Comparison of ENCODE assay signal across 9 cellular contexts in the genomic region with DNA sequence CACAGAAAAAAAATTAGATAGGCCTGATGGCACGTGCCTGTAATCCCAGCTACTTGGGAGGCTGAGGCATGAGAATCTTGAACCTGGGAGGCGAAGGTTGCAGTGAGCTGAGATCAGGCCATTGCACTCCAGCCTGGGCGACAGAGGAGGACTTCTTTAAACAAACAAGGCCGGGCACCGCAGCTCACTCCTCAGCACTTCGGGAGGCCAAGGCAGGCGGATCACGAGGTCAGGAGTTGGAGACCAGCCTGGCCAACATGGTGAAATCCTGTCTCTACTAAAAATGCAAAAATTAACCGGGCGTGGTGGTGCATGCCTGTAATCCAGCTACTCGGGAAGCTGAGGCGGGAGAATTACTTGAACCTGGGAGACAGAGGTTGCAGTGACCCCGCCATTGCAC. TPM values are rescaled to one million over a fixed set of nuclear protein-coding genes. Genes with fewer than 3 reads are reported as not detected.
DNase-seq lines count a peak whose midpoint lies in the region; ATAC-seq, FAIRE-seq and TF ChIP-seq lines count a peak whose summit lies in the region.
"Not testable (repeated sequence)": the region's sequence is repeated elsewhere in the genome, so short reads cannot be mapped to it uniquely, and the experiment has no call there.
"Had no signal": no experiment of that assay in that cellular context is flagged by ENCODE, and none has a peak within 500 bp of the region (broad histone marks: within the 10 kb centered on the region; RNA-seq: fewer than 3 reads in every experiment).

No MANE protein-coding gene starts in this region.

- not testable (repeated sequence) for H3K36me3 ChIP-seq in HepG2 (replicated peaks in 1 of 2; ENCODE audit: control insufficient read depth in 1 of 2, insufficient read depth in 2 of 2, low read length in 2 of 2); naive thymus-derived CD4-positive, alpha-beta T cell (ENCODE audit: control insufficient read depth in 2 of 3, insufficient read depth in 3 of 3, low read length in 3 of 3); neural progenitor cell; upper lobe of left lung

- peak overlapping the region; percentile 25 for H3K4me3 Mint-ChIP-seq in Calu3 (ENCODE audit: low read depth, unreplicated experiment)
- not testable (repeated sequence) for H3K4me3 Mint-ChIP-seq in activated T-cell treated with anti-CD3 and anti-CD28 coated beads, Interleukin-2, amount 50 U/mL, for 24 hours; neural progenitor cell
- H3K4me3 Mint-ChIP-seq in naive thymus-derived CD4-positive, alpha-beta T cell: peak overlapping the region in 1 of 10 donors; percentile 25

- H3K4me1 ChIP-seq in HepG2 (ENCODE audit: insufficient read depth, low read length) (peaks cover 57% of the 10 kb centered on the region), upper lobe of left lung (peaks cover 20 to 42% (median 32%) of the 10 kb centered on the region in 4 donors)
- H3K4me1 ChIP-seq in naive thymus-derived CD4-positive, alpha-beta T cell (ENCODE audit: control insufficient read depth in 2 of 2, insufficient read depth in 2 of 2, low read length in 2 of 2); neural progenitor cell: not testable (repeated sequence)

- peak overlapping the region in 1 of 3 experiments; percentile 23; a peak in 1 of 6 replicates for H3K4me3 ChIP-seq in HepG2 (replicated peaks in 1 of 3; ENCODE audit: insufficient read depth in 1 of 3, low read depth in 2 of 3, low read length in 3 of 3)
- H3K4me3 ChIP-seq in naive thymus-derived CD4-positive, alpha-beta T cell (ENCODE audit: low read length); neural progenitor cell; upper lobe of left lung: not testable (repeated sequence)

- H3K27ac ChIP-seq in HepG2 (ENCODE audit: extremely low read length, insufficient read depth, low read length); naive thymus-derived CD4-positive, alpha-beta T cell (ENCODE audit: low read depth, low read length); neural progenitor cell: not testable (repeated sequence)
- peak overlapping the region; percentile 53 to 86 (median 70) for H3K27ac ChIP-seq in upper lobe of left lung

- not testable (repeated sequence) for TF ChIP-seq EP300 in HepG2 (IDR thresholded peaks at IDR 0.05; ENCODE audit: low read depth in 2 of 2, low read length in 2 of 2); HepG2 (CRISPR knock-in tag; IDR thresholded peaks at IDR 0.05; ENCODE audit: borderline replicate concordance); upper lobe of left lung (IDR thresholded peaks at IDR 0.05)

- peaks cover 54% of the 10 kb centered on the region for H3K36me3 Mint-ChIP-seq in Calu3 (ENCODE audit: insufficient read depth, unreplicated experiment)
- H3K36me3 Mint-ChIP-seq in activated T-cell treated with anti-CD3 and anti-CD28 coated beads, Interleukin-2, amount 50 U/mL, for 24 hours (ENCODE audit: low read depth); naive thymus-derived CD4-positive, alpha-beta T cell; neural progenitor cell: not testable (repeated sequence)

- H3K4me2 ChIP-seq in HepG2 (ENCODE audit: low read depth, low read length): peak overlapping the region; percentile 64
- not testable (repeated sequence) for H3K4me2 ChIP-seq in neural progenitor cell

- H4K20me1 ChIP-seq in HepG2 (ENCODE audit: insufficient read depth, low read length); neural progenitor cell (ENCODE audit: low read depth): not testable (repeated sequence)

- not testable (repeated sequence) for TF ChIP-seq POLR2A in HepG2 (IDR thresholded peaks at IDR 0.05; ENCODE audit: insufficient read depth in 1 of 2, low read depth in 2 of 2, low read length in 2 of 2); upper lobe of left lung (IDR thresholded peaks at IDR 0.05)

- POLR2A ChIA-PET in HepG2 (lab: Yijun Ruan, JAX): interaction anchor here (6.6 kb wide), 1 partner anchor 17 kb away, joined by 78 read pairs; no protein-coding TSS in a partner anchor
- POLR2A ChIA-PET in naive thymus-derived CD4-positive, alpha-beta T cell (lab: Charles Lee): not testable (repeated sequence)

- peaks cover 42% of the 10 kb centered on the region for H3K27me3 Mint-ChIP-seq in Calu3 (ENCODE audit: unreplicated experiment)
- not testable (repeated sequence) for H3K27me3 Mint-ChIP-seq in activated T-cell treated with anti-CD3 and anti-CD28 coated beads, Interleukin-2, amount 50 U/mL, for 24 hours; naive thymus-derived CD4-positive, alpha-beta T cell; neural progenitor cell (ENCODE audit: insufficient read depth, low read depth)

- H3K4me1 Mint-ChIP-seq in Calu3 (ENCODE audit: low read depth, unreplicated experiment): not testable (repeated sequence)
- H3K4me1 Mint-ChIP-seq in activated T-cell treated with anti-CD3 and anti-CD28 coated beads, Interleukin-2, amount 50 U/mL, for 24 hours (ENCODE audit: low read depth): peaks cover 27% of the 10 kb centered on the region
- peaks cover 0 to 39% (median 18%) of the 10 kb centered on the region in 7 donors for H3K4me1 Mint-ChIP-seq in naive thymus-derived CD4-positive, alpha-beta T cell
- peaks cover 13% of the 10 kb centered on the region for H3K4me1 Mint-ChIP-seq in neural progenitor cell

- not testable (repeated sequence) for H3K9me3 ChIP-seq in HepG2 (ENCODE audit: low read length); naive thymus-derived CD4-positive, alpha-beta T cell (ENCODE audit: control insufficient read depth in 2 of 3, low read length in 3 of 3); neural progenitor cell (ENCODE audit: low read depth); upper lobe of left lung

- not testable (repeated sequence) for H3K79me2 ChIP-seq in HepG2 (ENCODE audit: insufficient read depth, low read length); neural progenitor cell (ENCODE audit: low read depth)

- not testable (repeated sequence) for H3K27ac Mint-ChIP-seq in Calu3 (ENCODE audit: unreplicated experiment)
- H3K27ac Mint-ChIP-seq in activated T-cell treated with anti-CD3 and anti-CD28 coated beads, Interleukin-2, amount 50 U/mL, for 24 hours: peak overlapping the region; percentile 30
- peak overlapping the region in 5 of 9 donors; percentile 77 to 94 (median 83) for H3K27ac Mint-ChIP-seq in naive thymus-derived CD4-positive, alpha-beta T cell
- peak overlapping the region; percentile 76 for H3K27ac Mint-ChIP-seq in neural progenitor cell

- H2AFZ ChIP-seq in HepG2 (ENCODE audit: low read length); neural progenitor cell (replicated peaks): not testable (repeated sequence)

- not testable (repeated sequence) for ATAC-seq in HepG2; naive thymus-derived CD4-positive, alpha-beta T cell; upper lobe of left lung (ENCODE audit: low FRiP score in 2 of 2)

- H3K9me3 Mint-ChIP-seq in Calu3 (ENCODE audit: low read depth, unreplicated experiment); activated T-cell treated with anti-CD3 and anti-CD28 coated beads, Interleukin-2, amount 50 U/mL, for 24 hours; naive thymus-derived CD4-positive, alpha-beta T cell; neural progenitor cell: not testable (repeated sequence)

- peaks cover 31% of the 10 kb centered on the region for H3F3A ChIP-seq in neural progenitor cell (ENCODE audit: low read depth)

- not testable (repeated sequence) for H3K9ac ChIP-seq in HepG2 (ENCODE audit: insufficient read depth, low read depth, low read length); neural progenitor cell

- not testable (repeated sequence) for BruUV-seq in Calu3 (replicated peaks; lab: Mats Ljungman, UMichigan); HepG2 (replicated peaks; lab: Mats Ljungman, UMichigan)

- 42% methylated on average over 13 of the region's 13 CpGs for WGBS in HepG2 (ENCODE audit: low lambda C conversion rate)
- WGBS in upper lobe of left lung, 2 donors: 62 to 75% methylated on average over 6 to 13 of the region's 13 CpGs

- not testable (repeated sequence) for H3K27me3 ChIP-seq in HepG2 (ENCODE audit: control insufficient read depth in 1 of 2, insufficient read depth in 2 of 2, low read length in 2 of 2); naive thymus-derived CD4-positive, alpha-beta T cell (ENCODE audit: control insufficient read depth in 2 of 2, insufficient read depth in 2 of 2, low read length in 2 of 2); upper lobe of left lung
- H3K27me3 ChIP-seq in neural progenitor cell: peaks cover 39% of the 10 kb centered on the region

- in situ Hi-C loops in HepG2 (cut with HindIII; ENCODE audit: extremely low pct_ligation_motif_present, low pct_unique_long_range_greater_than_20kb): not testable (repeated sequence)

- CTCF ChIA-PET in Calu3 (lab: Charles Lee); HepG2 (lab: Yijun Ruan, JAX; ENCODE audit: low intra/inter-chr PET ratio, low total read pairs); naive thymus-derived CD4-positive, alpha-beta T cell (lab: Charles Lee): not testable (repeated sequence)

- not testable (repeated sequence) for TF ChIP-seq CTCF in Calu3 (IDR thresholded peaks at IDR 0.05; ENCODE audit: unreplicated experiment); HepG2 (CRISPR knock-in tag; IDR thresholded peaks at IDR 0.05); neural progenitor cell (IDR thresholded peaks at IDR 0.05); upper lobe of left lung (IDR thresholded peaks at IDR 0.05)

- TF ChIP-seq RAD21 in HepG2 (CRISPR knock-in tag; IDR thresholded peaks at IDR 0.05): not testable (repeated sequence)

- DNase-seq in Calu3; activated T-cell treated with anti-CD3 and anti-CD28 coated beads, Interleukin-2, amount 50 U/mL, for 24 hours; HepG2 (ENCODE audit: low spot score); naive thymus-derived CD4-positive, alpha-beta T cell; neural progenitor cell (ENCODE audit: low spot score): not testable (repeated sequence)
- DNase-seq in upper lobe of left lung: peak in 1 of 2 donors; percentile 46

- FAIRE-seq in HepG2 (lab: Jason Lieb, UNC): not testable (repeated sequence)

- intact Hi-C loops in Calu3 (cut with micrococcal nuclease; ENCODE audit: unreplicated experiment): not testable (repeated sequence)
- intact Hi-C loops in HepG2 (cut with micrococcal nuclease; ENCODE audit: unreplicated experiment): loop anchor here (5.0 kb wide), 1 partner anchor 263 kb away; a partner anchor contains a TSS
- intact Hi-C loops in naive thymus-derived CD4-positive, alpha-beta T cell (cut with micrococcal nuclease): loop anchor here (5.0 to 10.0 kb wide), 4 partner anchors 248 to 789 kb away; a partner anchor contains a TSS

RNA-seq across cellular contexts. Expression of a gene that starts 26.8 kb away (rescaled TPM):
- total RNA-seq in Calu3 (2022) (15.3 and 16.6 TPM in 2 replicates), HepG2 (2016; rRNA removed; fragmentation: Illumina TruSeq; extraction: Trizol) (7.2 and 9.3 TPM in 2 replicates), neural progenitor cell (ENCODE audit: low replicate concordance) (21.5 and 26.1 TPM in 2 replicates), upper lobe of left lung (10 to 100 TPM; 12.3 to 50.1 (median 17.7) TPM)
- 1.7 and 2.6 TPM in 2 replicates for total RNA-seq in HepG2 (2016; cell fraction: cytosol; rRNA removed; fragmentation: Illumina TruSeq; extraction: Trizol; ENCODE audit: low read depth)
- 6.1 and 8.3 TPM in 2 replicates for total RNA-seq in HepG2 (2016; cell fraction: insoluble cytoplasmic fraction; rRNA removed; fragmentation: Illumina TruSeq; extraction: Trizol)
- total RNA-seq in HepG2 (2016; cell fraction: membrane; rRNA removed; fragmentation: Illumina TruSeq; extraction: Trizol): 2.7 and 3.9 TPM in 2 replicates
- 8.7 and 10.5 TPM in 2 replicates for total RNA-seq in HepG2 (2016; cell fraction: nucleus; rRNA removed; fragmentation: Illumina TruSeq; extraction: Trizol)
- 3.8 and 6.1 TPM in 2 replicates for polyA plus RNA-seq in HepG2 (2011; rRNA removed)
- 1.8 and 2.1 TPM in 2 replicates for polyA plus RNA-seq in HepG2 (2011; cell fraction: cytosol; rRNA removed)
- 6.6 and 11.3 TPM in 2 replicates for polyA plus RNA-seq in HepG2 (2011; cell fraction: nucleus; rRNA removed)
- 2.4 and 3.0 TPM in 2 replicates for polyA plus RNA-seq in HepG2 (2012)
- polyA plus RNA-seq in HepG2 (2016; cell fraction: cytosol; fragmentation: Illumina TruSeq; extraction: Trizol; ENCODE audit: low read depth): 0.79 and 0.83 TPM in 2 replicates
- 4.6 and 6.1 TPM in 2 replicates for polyA plus RNA-seq in HepG2 (2016; cell fraction: insoluble cytoplasmic fraction; fragmentation: Illumina TruSeq; extraction: Trizol; ENCODE audit: low read depth)
- 0.61 and 1.7 TPM in 2 replicates for polyA plus RNA-seq in HepG2 (2016; cell fraction: membrane; fragmentation: Illumina TruSeq; extraction: Trizol; ENCODE audit: low read depth)
- polyA plus RNA-seq in HepG2 (2016; cell fraction: nucleus; fragmentation: Illumina TruSeq; extraction: Trizol; ENCODE audit: insufficient read depth, low read depth): 11.3 and 22.5 TPM in 2 replicates
- 6.4 and 9.2 TPM in 2 replicates for polyA minus RNA-seq in HepG2 (2011; rRNA and poly(A)+ RNA removed; ENCODE audit: low replicate concordance)
- polyA minus RNA-seq in HepG2 (2011; cell fraction: cytosol; rRNA and poly(A)+ RNA removed): 4.0 and 6.1 TPM in 2 replicates
- polyA minus RNA-seq in HepG2 (2011; cell fraction: nucleus; rRNA and poly(A)+ RNA removed): 15.2 and 17.3 TPM in 2 replicates
- 10 to 100 TPM in 2 of 5 experiments, 1 to 10 TPM in 3; 6.0 to 13.5 (median 6.5) TPM for total RNA-seq in naive thymus-derived CD4-positive, alpha-beta T cell
- 1 to 10 TPM; 4.0 to 6.8 TPM for polyA plus RNA-seq in naive thymus-derived CD4-positive, alpha-beta T cell

RNA-seq across cellular contexts. Expression of a gene that starts 43.9 kb away (rescaled TPM):
- total RNA-seq in Calu3 (2022): 0.52 and 2.0 TPM in 2 replicates
- total RNA-seq in HepG2 (2016; rRNA removed; fragmentation: Illumina TruSeq; extraction: Trizol): 20.6 and 83.3 TPM in 2 replicates
- 22.4 and 22.9 TPM in 2 replicates for total RNA-seq in HepG2 (2016; cell fraction: cytosol; rRNA removed; fragmentation: Illumina TruSeq; extraction: Trizol; ENCODE audit: low read depth)
- total RNA-seq in HepG2 (2016; cell fraction: insoluble cytoplasmic fraction; rRNA removed; fragmentation: Illumina TruSeq; extraction: Trizol): 17.9 and 83.9 TPM in 2 replicates
- 38.1 and 39.2 TPM in 2 replicates for total RNA-seq in HepG2 (2016; cell fraction: membrane; rRNA removed; fragmentation: Illumina TruSeq; extraction: Trizol)
- total RNA-seq in HepG2 (2016; cell fraction: nucleus; rRNA removed; fragmentation: Illumina TruSeq; extraction: Trizol): 88.9 and 114 TPM in 2 replicates
- 67.3 and 98.2 TPM in 2 replicates for polyA plus RNA-seq in HepG2 (2011; rRNA removed)
- 27.2 and 52.1 TPM in 2 replicates for polyA plus RNA-seq in HepG2 (2011; cell fraction: cytosol; rRNA removed)
- polyA plus RNA-seq in HepG2 (2011; cell fraction: nucleus; rRNA removed): 1,312 and 1,533 TPM in 2 replicates
- 45.8 and 48.2 TPM in 2 replicates for polyA plus RNA-seq in HepG2 (2012)
- polyA plus RNA-seq in HepG2 (2016; cell fraction: cytosol; fragmentation: Illumina TruSeq; extraction: Trizol; ENCODE audit: low read depth): 27.4 and 28.3 TPM in 2 replicates
- 23.8 and 26.1 TPM in 2 replicates for polyA plus RNA-seq in HepG2 (2016; cell fraction: insoluble cytoplasmic fraction; fragmentation: Illumina TruSeq; extraction: Trizol; ENCODE audit: low read depth)
- polyA plus RNA-seq in HepG2 (2016; cell fraction: membrane; fragmentation: Illumina TruSeq; extraction: Trizol; ENCODE audit: low read depth): 29.3 and 31.7 TPM in 2 replicates
- polyA plus RNA-seq in HepG2 (2016; cell fraction: nucleus; fragmentation: Illumina TruSeq; extraction: Trizol; ENCODE audit: insufficient read depth, low read depth): 322 and 325 TPM in 2 replicates
- 51.6 TPM in 1 of 2 replicates, not detected in the other for polyA minus RNA-seq in HepG2 (2011; rRNA and poly(A)+ RNA removed; ENCODE audit: low replicate concordance)
- 17.1 and 21.0 TPM in 2 replicates for polyA minus RNA-seq in HepG2 (2011; cell fraction: cytosol; rRNA and poly(A)+ RNA removed)
- 89.4 and 90.8 TPM in 2 replicates for polyA minus RNA-seq in HepG2 (2011; cell fraction: nucleus; rRNA and poly(A)+ RNA removed)
- total RNA-seq in naive thymus-derived CD4-positive, alpha-beta T cell: 1 to 10 TPM; 1.1 to 4.4 (median 2.8) TPM
- polyA plus RNA-seq in naive thymus-derived CD4-positive, alpha-beta T cell: under 1 TPM; 0.33 to 0.55 TPM
- total RNA-seq in neural progenitor cell (ENCODE audit: low replicate concordance): 0.87 TPM in 1 of 2 replicates, not detected in the other
- total RNA-seq in upper lobe of left lung: 100 to 1,000 TPM in 4 of 6 donors, 10 to 100 TPM in 2; 71.0 to 320 (median 174) TPM
- total RNA-seq: GM12878, HFFc6, HT1080 had no signal
